ENCODE assay signal across 8 cellular contexts in the genomic region with DNA sequence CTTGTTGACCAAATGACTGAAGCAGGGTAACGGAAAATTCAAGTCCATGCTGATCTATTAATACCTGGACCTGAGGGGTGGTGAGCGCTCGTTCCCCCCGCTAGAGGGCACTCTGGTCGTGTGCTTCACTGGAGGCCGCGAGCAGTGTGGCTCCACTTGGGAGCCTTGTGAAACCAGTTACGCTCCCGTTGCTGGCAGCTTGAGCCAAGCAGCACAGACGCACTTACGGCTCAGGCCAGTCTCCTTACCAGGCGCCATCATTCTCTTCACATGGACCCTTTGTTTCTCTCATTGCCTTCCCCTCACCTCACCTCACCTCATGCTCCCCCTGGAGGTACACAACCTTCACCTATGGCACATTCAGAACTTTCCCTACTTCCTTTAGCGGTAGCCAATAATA. TPM values are rescaled to one million over a fixed set of nuclear protein-coding genes. Genes with fewer than 3 reads are reported as not detected.
DNase-seq lines count a peak whose midpoint lies in the region; TF ChIP-seq lines count a peak whose summit lies in the region.

No MANE protein-coding gene starts in this region.

- H3K4me2 ChIP-seq in parathyroid adenoma (ENCODE audit: low read length) = peak overlapping the region; percentile 32

- H3K27ac Mint-ChIP-seq in activated naive CD4-positive, alpha-beta T cell treated with anti-CD3 and anti-CD28 coated beads for 36 hours = no peak overlapping the region
- H3K27ac Mint-ChIP-seq in type B pancreatic cell = peak overlapping the region; percentile 60

- peaks cover 3% of the 10 kb centered on the region for H3K4me1 Mint-ChIP-seq in activated naive CD4-positive, alpha-beta T cell treated with anti-CD3 and anti-CD28 coated beads for 36 hours (ENCODE audit: low read depth)
- H3K4me1 Mint-ChIP-seq in type B pancreatic cell (ENCODE audit: unreplicated experiment) = peaks cover 9% of the 10 kb centered on the region

- H3K4me3 ChIP-seq in NB4 (ENCODE audit: low read depth, low read length) (no peak overlapping the region), parathyroid adenoma (ENCODE audit: low read depth, low read length) (no peak overlapping the region)

- no peaks in the 10 kb centered on the region for H3K9me3 ChIP-seq in parathyroid adenoma (ENCODE audit: control insufficient read depth, low read length)

- peaks cover 21% of the 10 kb centered on the region for H3K27me3 Mint-ChIP-seq in activated naive CD4-positive, alpha-beta T cell treated with anti-CD3 and anti-CD28 coated beads for 36 hours (ENCODE audit: low read depth)
- H3K27me3 Mint-ChIP-seq in type B pancreatic cell = peaks cover 24% of the 10 kb centered on the region

- CTCF ChIA-PET in activated naive CD4-positive, alpha-beta T cell treated with anti-CD3 and anti-CD28 coated beads for 36 hours (lab: Charles Lee) = interaction anchor here (0.6 to 4.8 kb wide), 14 partner anchors 12 to 669 kb away, joined by 3 to 59 read pairs (median 4); no protein-coding TSS in a partner anchor

- DNase-seq in ELF-1 (ENCODE audit: low read depth, low spot score) = peak; percentile 93
- peak; percentile 88 for DNase-seq in HCEC 1CT
- DNase-seq in NB4 (ENCODE audit: low read depth) = peak; percentile 85
- DNase-seq in SK-N-DZ (ENCODE audit: low spot score) = peak; percentile 66
- DNase-seq in activated naive CD4-positive, alpha-beta T cell treated with anti-CD3 and anti-CD28 coated beads for 36 hours = peak; percentile 72
- DNase-seq in globus pallidus (ENCODE audit: low spot score) = peak; percentile 77
- peak; percentile 84 for DNase-seq in type B pancreatic cell (ENCODE audit: extremely low spot score, unreplicated experiment)

- TF ChIP-seq CTCF in NB4 (IDR thresholded peaks at IDR 0.05; ENCODE audit: low read depth, low read length) = peak; percentile 76
- TF ChIP-seq CTCF in parathyroid adenoma (IDR thresholded peaks at IDR 0.05) = peak; percentile 78
- TF ChIP-seq CTCF in type B pancreatic cell (conservative IDR thresholded peaks at IDR 0.05) = peak; percentile 94

- no peak overlapping the region for H3K27ac ChIP-seq in parathyroid adenoma

- H3K27me3 ChIP-seq in parathyroid adenoma (ENCODE audit: control insufficient read depth, insufficient read depth, low read length) = no peaks in the 10 kb centered on the region

- no peaks in the 10 kb centered on the region for H3K4me1 ChIP-seq in parathyroid adenoma

- H3K9me3 Mint-ChIP-seq in activated naive CD4-positive, alpha-beta T cell treated with anti-CD3 and anti-CD28 coated beads for 36 hours = no peaks in the 10 kb centered on the region
- no peaks in the 10 kb centered on the region for H3K9me3 Mint-ChIP-seq in type B pancreatic cell

- H3K79me2 ChIP-seq in parathyroid adenoma = no peaks in the 10 kb centered on the region

- H3K36me3 Mint-ChIP-seq in activated naive CD4-positive, alpha-beta T cell treated with anti-CD3 and anti-CD28 coated beads for 36 hours (ENCODE audit: low read depth) = no peaks in the 10 kb centered on the region
- no peaks in the 10 kb centered on the region for H3K36me3 Mint-ChIP-seq in type B pancreatic cell

- H3K4me3 Mint-ChIP-seq in activated naive CD4-positive, alpha-beta T cell treated with anti-CD3 and anti-CD28 coated beads for 36 hours = peak overlapping the region; percentile 3
- no peak overlapping the region for H3K4me3 Mint-ChIP-seq in type B pancreatic cell

- H3K9ac ChIP-seq in parathyroid adenoma = no peak overlapping the region

- no peaks in the 10 kb centered on the region for H3K36me3 ChIP-seq in parathyroid adenoma (ENCODE audit: control insufficient read depth, insufficient read depth, low read length)

- H2AFZ ChIP-seq in parathyroid adenoma = peak overlapping the region; percentile 66

- no peak for TF ChIP-seq POLR2A in NB4 (IDR thresholded peaks at IDR 0.05; ENCODE audit: extremely low read depth, insufficient read length)

- intact Hi-C loops in activated naive CD4-positive, alpha-beta T cell treated with anti-CD3 and anti-CD28 coated beads for 36 hours (cut with micrococcal nuclease) = loop anchor here (1.0 to 5.0 kb wide), 4 partner anchors 138 to 568 kb away; no protein-coding TSS in a partner anchor

RNA-seq across cellular contexts. Expression of gene TSPAN2, which starts 49.7 kb away (rescaled TPM):
- polyA plus RNA-seq in SK-N-DZ (2014; cell fraction: cytosol; rRNA removed) = 0.07 TPM in 1 of 2 replicates, not detected in the other
- 0.05 and 0.08 TPM in 2 replicates for polyA plus RNA-seq in SK-N-DZ (2014; cell fraction: nucleus; rRNA removed)
- total RNA-seq in activated naive CD4-positive, alpha-beta T cell treated with anti-CD3 and anti-CD28 coated beads for 36 hours = under 1 TPM; 0.86 to 0.91 TPM
- 29.6 and 32.4 TPM in 2 replicates for total RNA-seq in type B pancreatic cell (ENCODE audit: low replicate concordance)

Comparison
In these comparisons a context has a peak if more than half of its experiments do, and no peak if none do; other contexts are left out.
1. RNA of gene TSPAN2, which starts 49.7 kb away (total RNA-seq): 29.6 to 32.4 TPM in type B pancreatic cell; 0.86 to 0.91 TPM in activated naive CD4-positive, alpha-beta T cell treated with anti-CD3 and anti-CD28 coated beads for 36 hours; every median in the first group is over 10 times any median in the second.
2. Peak in every context shown above with its lines, with median percentiles within 50 percentile points of each other: DNase-seq and CTCF ChIP-seq.